ENCODE assay signal across 8 cellular contexts in genomic region chr3:23999012-23999641, GRCh38. TPM values are rescaled to one million over a fixed set of nuclear protein-coding genes. Genes with fewer than 3 reads are reported as not detected.
DNase-seq lines count a peak whose midpoint lies in the region; ATAC-seq and TF ChIP-seq lines count a peak whose summit lies in the region.

No MANE protein-coding gene starts in this region.

- peak; percentile 83 to 97 (median 91) for TF ChIP-seq CTCF in HCT116 (IDR thresholded peaks at IDR 0.05 in 2 of 3, conservative IDR thresholded peaks at IDR 0.05 in 1 of 3; ENCODE audit: borderline replicate concordance in 1 of 3, insufficient read depth in 1 of 3, low read depth in 2 of 3, low read length in 2 of 3)
- peak; percentile 96 to 99 for TF ChIP-seq CTCF in fibroblast of lung (conservative IDR thresholded peaks at IDR 0.05 in 1 of 2, IDR thresholded peaks at IDR 0.05 in 1 of 2; ENCODE audit: low read depth in 1 of 2, low read length in 2 of 2)
- peak; percentile 100 for TF ChIP-seq CTCF in neural progenitor cell (IDR thresholded peaks at IDR 0.05)
- TF ChIP-seq CTCF in suprapubic skin (IDR thresholded peaks at IDR 0.05), result peak; percentile 68 to 95

- no peak for TF ChIP-seq EP300 in suprapubic skin (IDR thresholded peaks at IDR 0.05)

- intact Hi-C loops in HCT116 (cut with micrococcal nuclease), result loop anchor here (1.0 to 5.0 kb wide), 6 partner anchors 148 to 684 kb away; no protein-coding TSS in a partner anchor

- H3K27me3 ChIP-seq in HCT116 (ENCODE audit: insufficient read depth, low read length) (no peaks in the 10 kb centered on the region), fibroblast of lung (ENCODE audit: control insufficient read depth, insufficient read depth, low read length) (no peaks in the 10 kb centered on the region), neural progenitor cell (no peaks in the 10 kb centered on the region), suprapubic skin (no peaks in the 10 kb centered on the region)

- H3K9me3 ChIP-seq in HCT116 (ENCODE audit: control insufficient read depth in 1 of 2, insufficient read depth in 1 of 2, low read depth in 1 of 2, low read length in 2 of 2) (no peaks in the 10 kb centered on the region), fibroblast of lung (ENCODE audit: control insufficient read depth, insufficient read depth, low read depth, low read length) (no peaks in the 10 kb centered on the region), neural progenitor cell (ENCODE audit: low read depth) (no peaks in the 10 kb centered on the region), suprapubic skin (no peaks in the 10 kb centered on the region)

- H3K4me3 ChIP-seq in HCT116 (replicated peaks in 1 of 2; ENCODE audit: low read depth in 1 of 2, low read length in 2 of 2) (no peak overlapping the region), fibroblast of lung (replicated peaks in 1 of 4; ENCODE audit: control extremely low read depth in 1 of 4, insufficient read depth in 1 of 4, low read depth in 3 of 4, low read length in 4 of 4) (no peak overlapping the region), neural progenitor cell (no peak overlapping the region), suprapubic skin (no peak overlapping the region)

- peak; percentile 98 for TF ChIP-seq RAD21 in HCT116 (IDR thresholded peaks at IDR 0.05; ENCODE audit: low read depth)

- no peak for TF ChIP-seq POLR2A in HCT116 (IDR thresholded peaks at IDR 0.05; ENCODE audit: borderline replicate concordance, extremely low read depth, insufficient read depth, insufficient read length)
- TF ChIP-seq POLR2A in suprapubic skin (IDR thresholded peaks at IDR 0.05), result no peak

- H3K4me2 ChIP-seq in HCT116 (ENCODE audit: low read length) (no peak overlapping the region), fibroblast of lung (ENCODE audit: extremely low read depth, insufficient read depth, low read length) (peak overlapping the region; percentile 21), neural progenitor cell (peak overlapping the region; percentile 42)

- H3K9me3 Mint-ChIP-seq in neural progenitor cell, result no peaks in the 10 kb centered on the region

- no peaks in the 10 kb centered on the region for H3K79me2 ChIP-seq in HCT116 (ENCODE audit: insufficient read depth, low read length)
- H3K79me2 ChIP-seq in fibroblast of lung (ENCODE audit: control insufficient read depth, insufficient read depth, low read length), result no peaks in the 10 kb centered on the region
- no peaks in the 10 kb centered on the region for H3K79me2 ChIP-seq in neural progenitor cell (ENCODE audit: low read depth)

- no TSS peak for BruUV-seq in HCT116 (replicated peaks; lab: Mats Ljungman, UMichigan)

- RAD21 ChIA-PET in HCT116 (lab: Charles Lee; ENCODE audit: low non-redundant PET in 1 of 2, low total read pairs in 2 of 2, uncharacterized antibody in 2 of 2, unreplicated experiment in 2 of 2), result no interaction called here

- H3K9ac ChIP-seq in HCT116 (ENCODE audit: low read length) (no peak overlapping the region), fibroblast of lung (ENCODE audit: insufficient read depth, low read length) (no peak overlapping the region), neural progenitor cell (no peak overlapping the region)

- H3K27me3 Mint-ChIP-seq in neural progenitor cell (ENCODE audit: insufficient read depth, low read depth), result no peaks in the 10 kb centered on the region

- DNase-seq in Daoy (ENCODE audit: low read depth) (peak; percentile 35), HCT116 (ENCODE audit: low read depth, low spot score) (peak; percentile 19), NCI-H69 (lab: John Stamatoyannopoulos, UW) (peak; percentile 40), fibroblast of lung (ENCODE audit: low read depth in 2 of 2) (peak; percentile 14 to 66), neural progenitor cell (ENCODE audit: low spot score) (peak; percentile 70), suprapubic skin (ENCODE audit: low spot score in 2 of 2) (peak in 1 of 2 donors; percentile 88)
- DNase-seq in activated CD8-positive, alpha-beta memory T cell treated with anti-CD3 and anti-CD28 coated beads, Interleukin-2, amount 50 U/mL, for 48 hours, result peak; percentile 89

- H3F3A ChIP-seq in neural progenitor cell (ENCODE audit: low read depth), result no peaks in the 10 kb centered on the region

- H3K36me3 Mint-ChIP-seq in neural progenitor cell, result no peaks in the 10 kb centered on the region

- no peaks in the 10 kb centered on the region for H3K9me2 ChIP-seq in HCT116 (ENCODE audit: insufficient read depth)

- H4K20me1 ChIP-seq in HCT116 (ENCODE audit: insufficient read depth) (no peaks in the 10 kb centered on the region), fibroblast of lung (ENCODE audit: control insufficient read depth, extremely low read depth, insufficient read depth, low read length) (no peaks in the 10 kb centered on the region), neural progenitor cell (ENCODE audit: low read depth) (no peaks in the 10 kb centered on the region)

- H3K4me1 Mint-ChIP-seq in neural progenitor cell, result peaks cover 4% of the 10 kb centered on the region

- POLR2A ChIA-PET in HCT116 (lab: Charles Lee), result no interaction called here

- H3K27ac Mint-ChIP-seq in neural progenitor cell, result no peak overlapping the region

- H3K27ac ChIP-seq in HCT116 (ENCODE audit: low read depth, low read length) (no peak overlapping the region), fibroblast of lung (ENCODE audit: insufficient read depth, low read length) (no peak overlapping the region), neural progenitor cell (no peak overlapping the region), suprapubic skin (no peak overlapping the region)

- CTCF ChIA-PET in HCT116 (lab: Charles Lee), result interaction anchor here (0.8 to 1.3 kb wide), 2 partner anchors 266 to 498 kb away, joined by 3 read pairs; no protein-coding TSS in a partner anchor

- no peaks in the 10 kb centered on the region for H3K4me1 ChIP-seq in HCT116 (ENCODE audit: control insufficient read depth in 1 of 2, insufficient read depth in 2 of 2, low read length in 2 of 2)
- H3K4me1 ChIP-seq in fibroblast of lung (ENCODE audit: control insufficient read depth, extremely low read depth, insufficient read depth, low read length), result peaks cover 2% of the 10 kb centered on the region
- H3K4me1 ChIP-seq in neural progenitor cell, result peaks cover 10% of the 10 kb centered on the region
- peaks cover 17% of the 10 kb centered on the region for H3K4me1 ChIP-seq in suprapubic skin

- H2AFZ ChIP-seq in HCT116 (ENCODE audit: low read depth, low read length, poor library complexity, severe bottlenecking), result no peak overlapping the region
- no peak overlapping the region for H2AFZ ChIP-seq in fibroblast of lung (ENCODE audit: low read length)
- H2AFZ ChIP-seq in neural progenitor cell (replicated peaks), result peak overlapping the region; percentile 83

- 5% methylated on average over 5 of the region's 5 CpGs for WGBS in suprapubic skin

- ATAC-seq in HCT116 (peak; percentile 67), esophagus mucosa (no peak)

- H3K36me3 ChIP-seq in HCT116 (ENCODE audit: control insufficient read depth in 1 of 2, insufficient read depth in 2 of 2, low read length in 2 of 2) (no peaks in the 10 kb centered on the region), fibroblast of lung (ENCODE audit: control insufficient read depth, insufficient read depth, low read length) (no peaks in the 10 kb centered on the region), neural progenitor cell (no peaks in the 10 kb centered on the region), suprapubic skin (no peaks in the 10 kb centered on the region)

- no peak overlapping the region for H3K4me3 Mint-ChIP-seq in neural progenitor cell

TF ChIP-seq in HCT116, 20 proteins besides CTCF, POLR2A, EP300 and RAD21:
- TF ChIP-seq YY1 (IDR thresholded peaks at IDR 0.05; ENCODE audit: extremely low read depth, insufficient replicate concordance, low read depth, low read length) (no peak), POLR2AphosphoS5 (IDR thresholded peaks at IDR 0.05; ENCODE audit: low read depth, low read length) (no peak), ZBTB33 (IDR thresholded peaks at IDR 0.05; ENCODE audit: extremely low read depth, insufficient replicate concordance, low read length) (no peak), ELF1 (IDR thresholded peaks at IDR 0.05; ENCODE audit: borderline replicate concordance, low read depth) (no peak)

RNA-seq across cellular contexts. Expression of gene NR1D2, which starts 54.0 kb away (rescaled TPM):
- total RNA-seq in Daoy (2014; rRNA removed; shearing (Covaris generic)), result 11.0 and 14.9 TPM in 2 replicates
- 60.9 TPM for total RNA-seq in HCT116 (2021; ENCODE audit: unreplicated experiment)
- 29.7 and 33.9 TPM in 2 replicates for polyA plus RNA-seq in HCT116 (2012)
- 55.7 and 85.2 TPM in 2 replicates for total RNA-seq in fibroblast of lung
- polyA plus RNA-seq in fibroblast of lung, result 27.7 and 41.5 TPM in 2 replicates
- 20.1 and 28.0 TPM in 2 replicates for polyA plus RNA-seq in fibroblast of lung (2012)
- 7.0 and 9.1 TPM in 2 replicates for polyA minus RNA-seq in fibroblast of lung (ENCODE audit: low replicate concordance)
- 28.9 and 43.7 TPM in 2 replicates for total RNA-seq in neural progenitor cell (ENCODE audit: low replicate concordance)
- total RNA-seq in suprapubic skin, result 10 to 100 TPM; 24.4 to 44.1 (median 39.1) TPM
- total RNA-seq in esophagus mucosa, result 14.1 TPM
